In genomic region chr6:101435028-101435427, GRCh38 we compare ENCODE assay signal across 34 cellular contexts. TPM values are rescaled to one million over a fixed set of nuclear protein-coding genes. Genes with fewer than 3 reads are reported as not detected.
"Had no signal": no experiment of that assay in that cellular context is flagged by ENCODE, and none has a peak within 500 bp of the region (broad histone marks: within the 10 kb centered on the region; RNA-seq: fewer than 3 reads in every experiment).

No MANE protein-coding gene starts in this region.

- ATAC-seq: activated CD4-positive, CD25-positive, alpha-beta regulatory T cell treated with anti-CD3 and anti-CD28 coated beads, Interleukin-2, amount 50 U/mL, for 24 hours; activated CD8-positive, alpha-beta memory T cell treated with anti-CD3 and anti-CD28 coated beads, Interleukin-2, amount 10 ng/mL, durations not matched to agents 7 days and 5 days; activated CD8-positive, alpha-beta T cell treated with anti-CD3 and anti-CD28 coated beads, Interleukin-2, amount 10 ng/mL, durations not matched to agents 7 days and 5 days; activated naive CD8-positive, alpha-beta T cell treated with anti-CD3 and anti-CD28 coated beads, Interleukin-2, amount 50 U/mL, for 24 hours; foreskin keratinocyte; gastroesophageal sphincter; heart right ventricle; T-helper 17 cell had no signal

- H3K27me3 ChIP-seq: adrenal gland, breast epithelium, cardiac muscle cell, colonic mucosa, esophagus muscularis mucosa, foreskin keratinocyte, gastroesophageal sphincter, heart right ventricle, hepatocyte had no signal

- H3K9me3 ChIP-seq: adrenal gland, breast epithelium, colonic mucosa, esophagus muscularis mucosa, gastroesophageal sphincter, heart right ventricle had no signal

- H3K4me3 ChIP-seq: adrenal gland, breast epithelium, cardiac muscle cell, colonic mucosa, esophagus muscularis mucosa, gastroesophageal sphincter, heart right ventricle, hepatocyte had no signal

- DNase-seq: activated B cell treated with CpG ODN at 0.5 μM for 24 hours; activated CD4-positive, alpha-beta memory T cell treated with anti-CD3 and anti-CD28 coated beads for 36 hours; activated CD4-positive, alpha-beta T cell treated with anti-CD3 and anti-CD28 coated beads for 48 hours; activated CD8-positive, alpha-beta memory T cell treated with anti-CD3 and anti-CD28 coated beads, Interleukin-2, amount 10 ng/mL, durations not matched to agents 7 days and 5 days; activated CD8-positive, alpha-beta memory T cell treated with anti-CD3 and anti-CD28 coated beads, Interleukin-2, amount 50 U/mL, for 4 hours; activated CD8-positive, alpha-beta T cell treated with anti-CD3 and anti-CD28 coated beads, Interleukin-2, amount 10 ng/mL, durations not matched to agents 7 days and 5 days; activated effector memory CD4-positive, alpha-beta T cell treated with anti-CD3 and anti-CD28 coated beads, Interleukin-2, amount 50 U/mL, for 16 hours; activated naive CD4-positive, alpha-beta T cell treated with anti-CD3 and anti-CD28 coated beads for 36 hours; activated naive CD8-positive, alpha-beta T cell treated with anti-CD3 and anti-CD28 coated beads for 36 hours; activated naive CD8-positive, alpha-beta T cell treated with anti-CD3 and anti-CD28 coated beads, Interleukin-2, amount 50 U/mL, for 24 hours; activated T-cell treated with anti-CD3 and anti-CD28 coated beads, Interleukin-2, amount 50 U/mL, for 1 hour; activated T-cell treated with anti-CD3 and anti-CD28 coated beads, Interleukin-2, amount 50 U/mL, for 48 hours; adrenal gland; amygdala; aorta; central memory CD4-positive, alpha-beta T cell; cerebellar nuclear complex; colonic mucosa; effector CD8-positive, alpha-beta T cell; foreskin keratinocyte; heart right ventricle; T-helper 17 cell; T1000; WERI-Rb-1 had no signal

- H3K36me3 ChIP-seq: adrenal gland, breast epithelium, cardiac muscle cell, colonic mucosa, esophagus muscularis mucosa, gastroesophageal sphincter, heart right ventricle, WERI-Rb-1 had no signal

- H3K4me1 ChIP-seq: adrenal gland, breast epithelium, colonic mucosa, esophagus muscularis mucosa, foreskin keratinocyte, gastroesophageal sphincter, heart right ventricle had no signal

- H3K27ac ChIP-seq: adrenal gland, breast epithelium, cardiac muscle cell, colonic mucosa, esophagus muscularis mucosa, foreskin keratinocyte, gastroesophageal sphincter, heart right ventricle, hepatocyte, WERI-Rb-1 had no signal

RNA-seq across cellular contexts. Expression of gene GRIK2, which starts 41.5 kb away (rescaled TPM):
- total RNA-seq: activated CD4-positive, alpha-beta memory T cell treated with anti-CD3 and anti-CD28 coated beads for 36 hours; activated CD8-positive, alpha-beta memory T cell treated with anti-CD3 and anti-CD28 coated beads for 36 hours; activated CD8-positive, alpha-beta memory T cell treated with anti-CD3 and anti-CD28 coated beads, Interleukin-2, amount 10 ng/mL, durations not matched to agents 7 days and 5 days; activated CD8-positive, alpha-beta T cell treated with anti-CD3 and anti-CD28 coated beads, Interleukin-2, amount 10 ng/mL, durations not matched to agents 7 days and 5 days; activated naive CD4-positive, alpha-beta T cell treated with anti-CD3 and anti-CD28 coated beads for 36 hours; activated naive CD8-positive, alpha-beta T cell treated with anti-CD3 and anti-CD28 coated beads for 36 hours; activated T-helper 1 cell treated with anti-CD3 and anti-CD28 coated beads, Interleukin-12 subunit alpha, Interleukin-12 subunit beta, Interleukin-2, Interleukin-4 antibody, amounts not matched to agents 30 ng/mL and 10 ng/mL and 1 ng/mL, durations not matched to agents 14 hours and 24 hours and 36 hours; activated T-helper 2 cell treated with anti-CD3 and anti-CD28 coated beads, Interferon-gamma antibody, Interleukin-2, Interleukin-4, amounts not matched to agents 10 μg/mL and 5 μg/mL and 100 μg/mL, durations not matched to agents 14 hours and 24 hours and 36 hours; dermis microvascular lymphatic vessel endothelial cell; foreskin keratinocyte; T-helper 17 cell had no signal
- polyA plus RNA-seq: foreskin keratinocyte had no signal
